In the genomic region with DNA sequence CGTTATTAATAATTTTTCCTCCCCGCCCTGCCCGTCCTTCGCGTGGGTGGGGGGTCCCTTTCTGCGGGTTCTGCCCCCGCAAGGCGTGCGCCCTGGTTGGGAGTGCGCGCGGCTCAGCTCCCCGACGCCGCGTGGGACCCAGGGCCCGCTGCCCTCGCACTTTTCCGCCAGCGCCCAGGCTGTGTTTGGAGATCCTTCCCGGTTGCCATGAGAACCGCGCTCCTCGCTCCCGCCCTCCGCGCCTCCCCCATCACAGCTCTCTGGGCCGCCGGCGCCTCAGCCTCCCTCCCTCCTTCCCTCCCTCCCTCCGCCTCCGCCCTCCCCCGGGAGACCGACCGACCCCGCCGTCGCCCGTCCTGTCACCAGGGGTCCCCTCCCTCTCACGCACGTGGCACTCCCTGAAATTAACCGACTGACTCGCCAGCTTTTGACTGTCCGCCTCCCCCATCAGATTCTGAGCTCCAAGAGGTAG, we compare ENCODE assay signal across 8 cellular contexts. TPM values are rescaled to one million over a fixed set of nuclear protein-coding genes. Genes with fewer than 3 reads are reported as not detected.
A peak's percentile ranks its signal among the peaks of the same experiment; 100 is the strongest.
DNase-seq lines count a peak whose midpoint lies in the region; ATAC-seq and TF ChIP-seq lines count a peak whose summit lies in the region.

No MANE protein-coding gene starts in this region.

- no peaks in the 10 kb centered on the region for H3K9me3 ChIP-seq in CD8-positive, alpha-beta T cell (ENCODE audit: low read length)
- no peaks in the 10 kb centered on the region for H3K9me3 ChIP-seq in gastroesophageal sphincter
- H3K9me3 ChIP-seq in neural progenitor cell (ENCODE audit: low read depth): no peaks in the 10 kb centered on the region
- H3K9me3 ChIP-seq in upper lobe of right lung: no peaks in the 10 kb centered on the region

- TF ChIP-seq POLR2A in gastroesophageal sphincter (IDR thresholded peaks at IDR 0.05): peak; percentile 23 to 28

- H4K20me1 ChIP-seq in neural progenitor cell (ENCODE audit: low read depth): peaks cover 18% of the 10 kb centered on the region

- peaks cover 67% of the 10 kb centered on the region for H3K4me1 ChIP-seq in CD8-positive, alpha-beta T cell (ENCODE audit: insufficient read depth, low read length)
- peaks cover 0 to 73% (median 53%) of the 10 kb centered on the region in 3 donors for H3K4me1 ChIP-seq in gastroesophageal sphincter
- peaks cover 7% of the 10 kb centered on the region for H3K4me1 ChIP-seq in neural progenitor cell
- peaks cover 61% of the 10 kb centered on the region for H3K4me1 ChIP-seq in upper lobe of right lung

- peaks cover 59% of the 10 kb centered on the region for H3K4me1 Mint-ChIP-seq in CD8-positive, alpha-beta T cell (ENCODE audit: low read depth)
- H3K4me1 Mint-ChIP-seq in activated naive CD8-positive, alpha-beta T cell (ENCODE audit: low read depth): peaks cover 53% of the 10 kb centered on the region
- H3K4me1 Mint-ChIP-seq in neural progenitor cell: peaks cover 56% of the 10 kb centered on the region

- H3K9ac ChIP-seq in neural progenitor cell: no peak overlapping the region

- H3K36me3 Mint-ChIP-seq in CD8-positive, alpha-beta T cell: no peaks in the 10 kb centered on the region
- no peaks in the 10 kb centered on the region for H3K36me3 Mint-ChIP-seq in activated naive CD8-positive, alpha-beta T cell
- H3K36me3 Mint-ChIP-seq in neural progenitor cell: no peaks in the 10 kb centered on the region

- intact Hi-C loops in CD8-positive, alpha-beta T cell (cut with DNase I, micrococcal nuclease): loop anchor here in 1 of 2 experiments (5.0 kb wide), 2 partner anchors 75 to 775 kb away; partner anchors contain the start of genes BORCS8, PGPEP1 and RFXANK
- intact Hi-C loops in upper lobe of right lung (cut with DNase I): no loop called here

- peak overlapping the region; percentile 72 for H3K4me2 ChIP-seq in neural progenitor cell

- no peak overlapping the region for H2AFZ ChIP-seq in neural progenitor cell (replicated peaks)

- H3K4me3 ChIP-seq in CD8-positive, alpha-beta T cell (ENCODE audit: low read depth, low read length): peak overlapping the region; percentile 33
- H3K4me3 ChIP-seq in Jurkat, Clone E6-1 (ENCODE audit: low read length): peak overlapping the region; percentile 44
- H3K4me3 ChIP-seq in gastroesophageal sphincter (peak overlapping the region; percentile 20 to 82), neural progenitor cell (peak overlapping the region; percentile 37), upper lobe of right lung (peak overlapping the region; percentile 72)

- CTCF ChIA-PET in CD8-positive, alpha-beta T cell (lab: Charles Lee): interaction anchor here (0.9 to 13.7 kb wide), 4 partner anchors 12 to 138 kb away, joined by 3 to 160 read pairs (median 5); no protein-coding TSS in a partner anchor

- no peaks in the 10 kb centered on the region for H3K36me3 ChIP-seq in CD8-positive, alpha-beta T cell (ENCODE audit: insufficient read depth, low read length)
- H3K36me3 ChIP-seq in gastroesophageal sphincter (no peaks in the 10 kb centered on the region), neural progenitor cell (no peaks in the 10 kb centered on the region), upper lobe of right lung (no peaks in the 10 kb centered on the region)

- H3K79me2 ChIP-seq in neural progenitor cell (ENCODE audit: low read depth): peaks cover 18% of the 10 kb centered on the region

- DNase-seq in CD8-positive, alpha-beta T cell: peak in 6 of 7 experiments; percentile 37 to 71 (median 56)
- DNase-seq in Jurkat, Clone E6-1 (ENCODE audit: low read depth, low spot score): peak; percentile 55
- DNase-seq in RKO (ENCODE audit: low spot score) (peak; percentile 70), neural progenitor cell (ENCODE audit: low spot score) (peak; percentile 92), upper lobe of right lung (peak; percentile 91)

- POLR2A ChIA-PET in CD8-positive, alpha-beta T cell (lab: Charles Lee): interaction anchor here (0.9 to 2.0 kb wide), 3 partner anchors 12 to 136 kb away, joined by 3 to 14 read pairs (median 6); partner anchors contain the start of gene JUND

- TF ChIP-seq CTCF in CD8-positive, alpha-beta T cell (IDR thresholded peaks at IDR 0.05): no peak
- TF ChIP-seq CTCF in gastroesophageal sphincter (IDR thresholded peaks at IDR 0.05) (no peak), neural progenitor cell (IDR thresholded peaks at IDR 0.05) (no peak), upper lobe of right lung (IDR thresholded peaks at IDR 0.05) (no peak)

- no peaks in the 10 kb centered on the region for H3K9me3 Mint-ChIP-seq in CD8-positive, alpha-beta T cell
- H3K9me3 Mint-ChIP-seq in activated naive CD8-positive, alpha-beta T cell (ENCODE audit: low read depth): no peaks in the 10 kb centered on the region
- H3K9me3 Mint-ChIP-seq in neural progenitor cell: peaks cover 2% of the 10 kb centered on the region

- no peak for TF ChIP-seq EP300 in gastroesophageal sphincter (IDR thresholded peaks at IDR 0.05)

- H3K27ac Mint-ChIP-seq in CD8-positive, alpha-beta T cell: no peak overlapping the region
- no peak overlapping the region for H3K27ac Mint-ChIP-seq in activated naive CD8-positive, alpha-beta T cell
- H3K27ac Mint-ChIP-seq in neural progenitor cell: peak overlapping the region; percentile 98

- H3F3A ChIP-seq in neural progenitor cell (ENCODE audit: low read depth): peaks cover 42% of the 10 kb centered on the region

- no peak overlapping the region for H3K27ac ChIP-seq in CD8-positive, alpha-beta T cell (ENCODE audit: low read depth, low read length)
- H3K27ac ChIP-seq in gastroesophageal sphincter: peak overlapping the region; percentile 76 to 93 (median 90)
- no peak overlapping the region for H3K27ac ChIP-seq in neural progenitor cell
- peak overlapping the region; percentile 92 for H3K27ac ChIP-seq in upper lobe of right lung

- H3K27me3 ChIP-seq in CD8-positive, alpha-beta T cell (ENCODE audit: insufficient read depth, low read length): no peaks in the 10 kb centered on the region
- H3K27me3 ChIP-seq in gastroesophageal sphincter (no peaks in the 10 kb centered on the region), neural progenitor cell (peaks cover 38% of the 10 kb centered on the region), upper lobe of right lung (no peaks in the 10 kb centered on the region)

- peak overlapping the region; percentile 76 for H3K4me3 Mint-ChIP-seq in CD8-positive, alpha-beta T cell
- H3K4me3 Mint-ChIP-seq in activated naive CD8-positive, alpha-beta T cell: peak overlapping the region; percentile 79
- peak overlapping the region; percentile 84 for H3K4me3 Mint-ChIP-seq in neural progenitor cell

- WGBS in gastroesophageal sphincter (ENCODE audit: low coverage in 1 of 2), 2 donors: 0% methylated on average over 1 to 5 of the region's 44 CpGs

- H3K27me3 Mint-ChIP-seq in CD8-positive, alpha-beta T cell (ENCODE audit: low read depth): peaks cover 14% of the 10 kb centered on the region
- H3K27me3 Mint-ChIP-seq in activated naive CD8-positive, alpha-beta T cell: peaks cover 3% of the 10 kb centered on the region
- H3K27me3 Mint-ChIP-seq in neural progenitor cell (ENCODE audit: insufficient read depth, low read depth): peaks cover 28% of the 10 kb centered on the region

- peak; percentile 19 for ATAC-seq in CD8-positive, alpha-beta T cell
- ATAC-seq in gastroesophageal sphincter (peak; percentile 65), upper lobe of right lung (peak; percentile 57), HG03139 (IDR thresholded peaks at IDR 0.05; ENCODE audit: unreplicated experiment) (no peak)

RNA-seq across cellular contexts. Expression of gene SSBP4, which starts 2.4 kb away (rescaled TPM):
- 10 to 100 TPM; 49.9 to 58.2 TPM for total RNA-seq in CD8-positive, alpha-beta T cell
- 148 TPM for polyA plus RNA-seq in Jurkat, Clone E6-1 (2012; ENCODE audit: insufficient read depth, insufficient read length)
- total RNA-seq in gastroesophageal sphincter (10 to 100 TPM; 58.4 to 76.2 (median 61.3) TPM), neural progenitor cell (ENCODE audit: low replicate concordance) (21.1 and 50.5 TPM in 2 replicates), upper lobe of right lung (57.3 TPM)

RNA-seq across cellular contexts. Expression of gene LRRC25, which starts 19.4 kb away (rescaled TPM):
- under 1 TPM in 1 of 2 experiments, not detected in 1; 0.22 TPM for total RNA-seq in CD8-positive, alpha-beta T cell
- not detected for polyA plus RNA-seq in Jurkat, Clone E6-1 (2012; ENCODE audit: insufficient read depth, insufficient read length)
- total RNA-seq in gastroesophageal sphincter (10 to 100 TPM in 1 of 4 donors, 1 to 10 TPM in 3; 1.9 to 19.0 (median 4.8) TPM), neural progenitor cell (ENCODE audit: low replicate concordance) (0.03 TPM in 1 of 2 replicates, not detected in the other), upper lobe of right lung (22.7 TPM)

RNA-seq across cellular contexts. Expression of gene ISYNA1, which starts 21.1 kb away (rescaled TPM):
- total RNA-seq in CD8-positive, alpha-beta T cell: 10 to 100 TPM; 54.5 to 54.7 TPM
- polyA plus RNA-seq in Jurkat, Clone E6-1 (2012; ENCODE audit: insufficient read depth, insufficient read length): 5.0 TPM
- total RNA-seq in gastroesophageal sphincter: 10 to 100 TPM; 15.2 to 31.6 (median 19.8) TPM
- 81.7 and 203 TPM in 2 replicates for total RNA-seq in neural progenitor cell (ENCODE audit: low replicate concordance)
- total RNA-seq in upper lobe of right lung: 34.6 TPM

RNA-seq across cellular contexts. Expression of gene GDF15, which starts 30.9 kb away (rescaled TPM):
- total RNA-seq in CD8-positive, alpha-beta T cell: not detected
- polyA plus RNA-seq in Jurkat, Clone E6-1 (2012; ENCODE audit: insufficient read depth, insufficient read length): not detected
- total RNA-seq in gastroesophageal sphincter (1 to 10 TPM in 3 of 4 donors, under 1 TPM in 1; 0.62 to 3.7 (median 3.0) TPM), neural progenitor cell (ENCODE audit: low replicate concordance) (0.19 and 2.5 TPM in 2 replicates), upper lobe of right lung (105 TPM)

Comparison
In these comparisons a context has a peak if more than half of its experiments do, and no peak if none do; other contexts are left out.
1. H3K27ac ChIP-seq: peak in gastroesophageal sphincter (4 of 4) and upper lobe of right lung (single experiment); none in CD8-positive, alpha-beta T cell (single experiment) and neural progenitor cell (single experiment).
2. Peak in every context shown above with its lines, with median percentiles within 50 percentile points of each other: DNase-seq, H3K4me3 ChIP-seq and H3K4me3 Mint-ChIP-seq.